ENCODE assay signal across 16 cellular contexts in genomic region chr18:64840911-64841701, GRCh38.
"Had no signal": no experiment of that assay in that cellular context is flagged by ENCODE, and none has a peak within 500 bp of the region (broad histone marks: within the 10 kb centered on the region; RNA-seq: fewer than 3 reads in every experiment).

No MANE protein-coding gene starts in this region.

- H3K4me1 Mint-ChIP-seq: immature natural killer cell; naive thymus-derived CD4-positive, alpha-beta T cell had no signal

- H3K4me2 ChIP-seq: smooth muscle cell had no signal

- ATAC-seq: gastrocnemius medialis; heart right ventricle; left ventricle myocardium superior; naive thymus-derived CD4-positive, alpha-beta T cell; right cardiac atrium had no signal

- FAIRE-seq: keratinocyte had no signal

- H3K27me3 Mint-ChIP-seq: naive thymus-derived CD4-positive, alpha-beta T cell had no signal

- H3K4me3 Mint-ChIP-seq: immature natural killer cell; naive thymus-derived CD4-positive, alpha-beta T cell had no signal

- H3K9me3 ChIP-seq: esophagus muscularis mucosa, gastrocnemius medialis, heart right ventricle had no signal

- DNase-seq: effector memory CD4-positive, alpha-beta T cell; gastrocnemius medialis; heart right ventricle; immature natural killer cell; left ventricle myocardium superior; mesenchymal stem cell; naive thymus-derived CD4-positive, alpha-beta T cell; right cardiac atrium; stimulated activated CD4-positive, alpha-beta T cell treated with anti-CD3 and anti-CD28 coated beads, Interleukin-2, amount 100 ng/mL, for 48 hours; stimulated activated naive CD4-positive, alpha-beta T cell treated with Interleukin-2 at 50 U/mL for 16 hours; trophoblast cell had no signal

- H3K27me3 ChIP-seq: esophagus muscularis mucosa, gastrocnemius medialis, heart right ventricle had no signal

- H3K36me3 Mint-ChIP-seq: immature natural killer cell; naive thymus-derived CD4-positive, alpha-beta T cell had no signal

- H3K36me3 ChIP-seq: esophagus muscularis mucosa, gastrocnemius medialis, heart right ventricle had no signal

- H3K27ac Mint-ChIP-seq: immature natural killer cell; naive thymus-derived CD4-positive, alpha-beta T cell had no signal

- H3K27ac ChIP-seq: epithelial cell of prostate, esophagus muscularis mucosa, gastrocnemius medialis, heart right ventricle had no signal

- H3K4me3 ChIP-seq: esophagus muscularis mucosa, gastrocnemius medialis, heart right ventricle, lung, smooth muscle cell had no signal

- H3K4me1 ChIP-seq: esophagus muscularis mucosa, gastrocnemius medialis, heart right ventricle had no signal
